In the genomic region with DNA sequence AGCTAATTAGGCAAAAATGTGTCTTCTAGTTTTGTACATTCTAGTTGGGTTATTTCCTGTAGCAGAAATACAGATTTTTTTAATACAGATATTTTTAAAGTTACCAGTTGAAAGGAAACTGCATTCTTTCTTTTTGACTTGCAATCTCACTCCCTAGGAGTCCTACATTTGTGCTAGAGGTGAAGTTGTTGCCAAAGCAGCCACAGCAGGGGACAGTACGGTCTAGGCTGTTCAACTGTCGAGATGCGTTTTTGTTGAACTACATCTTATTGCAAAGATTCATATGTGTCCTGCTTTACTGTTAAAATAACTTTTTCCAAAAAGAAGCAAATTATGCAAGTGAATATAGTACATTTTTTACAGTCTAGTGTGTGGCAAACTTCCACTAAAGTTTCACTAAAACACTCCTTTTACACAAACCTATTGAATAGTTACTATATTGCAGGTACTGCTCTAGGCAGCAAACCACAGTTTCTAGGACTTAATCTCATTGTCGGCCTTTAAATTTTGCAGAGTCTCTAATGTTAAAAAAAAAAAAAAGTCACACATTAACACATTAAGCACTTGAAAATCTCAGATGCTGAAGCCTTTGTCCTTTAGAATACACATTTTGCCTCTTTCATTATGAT, we compare ENCODE assay signal across 10 cellular contexts. TPM values are rescaled to one million over a fixed set of nuclear protein-coding genes. Genes with fewer than 3 reads are reported as not detected.
DNase-seq lines count a peak whose midpoint lies in the region; ATAC-seq and TF ChIP-seq lines count a peak whose summit lies in the region.
"Had no signal": no experiment of that assay in that cellular context is flagged by ENCODE, and none has a peak within 500 bp of the region (broad histone marks: within the 10 kb centered on the region; RNA-seq: fewer than 3 reads in every experiment).

No MANE protein-coding gene starts in this region.

- no peaks in the 10 kb centered on the region for H3K9me3 ChIP-seq in gastrocnemius medialis

- no peak overlapping the region for H3K4me3 ChIP-seq in gastrocnemius medialis

- DNase-seq in activated T-helper 2 cell treated with anti-CD3 and anti-CD28 coated beads, Interferon-gamma antibody, Interleukin-2, Interleukin-4, amounts not matched to agents 10 μg/mL and 5 μg/mL and 100 μg/mL, durations not matched to agents 14 hours and 24 hours and 36 hours (ENCODE audit: low spot score), result no peak
- DNase-seq in activated naive CD4-positive, alpha-beta T cell treated with anti-CD3 and anti-CD28 coated beads for 36 hours, result no peak
- DNase-seq in gastrocnemius medialis (no peak), DMS79 (lab: John Stamatoyannopoulos, UW) (no peak), NCI-H2196 (lab: John Stamatoyannopoulos, UW; ENCODE audit: unreplicated experiment) (no peak)
- DNase-seq: DMS 273 treated with DMSO at 0.1 percent for 48 hours; stimulated activated CD4-positive, alpha-beta T cell treated with anti-CD3 and anti-CD28 coated beads, Interleukin-4, amount 100 ng/mL, for 24 hours had no signal

- H3K27me3 ChIP-seq in gastrocnemius medialis, result peaks cover 0 to 2% (median 0%) of the 10 kb centered on the region in 3 donors

- H3K4me1 ChIP-seq in gastrocnemius medialis, result no peaks in the 10 kb centered on the region

- in situ Hi-C loops in gastrocnemius medialis (cut with MboI; ENCODE audit: low sequenced_read_pairs in 4 of 4), result loop anchor here in 1 of 4 donors (25.0 kb wide), 1 partner anchor 702 kb away; no protein-coding TSS in a partner anchor

- TF ChIP-seq CTCF in gastrocnemius medialis (IDR thresholded peaks at IDR 0.05 in 4 of 5, conservative IDR thresholded peaks at IDR 0.05 in 1 of 5), result no peak

- H3K27me3 Mint-ChIP-seq in activated T-helper 2 cell treated with anti-CD3 and anti-CD28 coated beads, Interferon-gamma antibody, Interleukin-2, Interleukin-4, amounts not matched to agents 10 μg/mL and 5 μg/mL and 100 μg/mL, durations not matched to agents 14 hours and 24 hours and 36 hours (ENCODE audit: low read depth), result peaks cover 3% of the 10 kb centered on the region
- H3K27me3 Mint-ChIP-seq in activated naive CD4-positive, alpha-beta T cell treated with anti-CD3 and anti-CD28 coated beads for 36 hours (ENCODE audit: low read depth), result peaks cover 8% of the 10 kb centered on the region

- H3K27ac Mint-ChIP-seq in activated T-helper 2 cell treated with anti-CD3 and anti-CD28 coated beads, Interferon-gamma antibody, Interleukin-2, Interleukin-4, amounts not matched to agents 10 μg/mL and 5 μg/mL and 100 μg/mL, durations not matched to agents 14 hours and 24 hours and 36 hours, result peak overlapping the region; percentile 82
- no peak overlapping the region for H3K27ac Mint-ChIP-seq in activated naive CD4-positive, alpha-beta T cell treated with anti-CD3 and anti-CD28 coated beads for 36 hours

- H3K27ac ChIP-seq in gastrocnemius medialis, result no peak overlapping the region

- ATAC-seq in GM18873 (IDR thresholded peaks at IDR 0.05; ENCODE audit: low FRiP score, unreplicated experiment) (peak; percentile 36), GM21526 (IDR thresholded peaks at IDR 0.05; ENCODE audit: low FRiP score, unreplicated experiment) (peak; percentile 35), HG03342 (IDR thresholded peaks at IDR 0.05; ENCODE audit: unreplicated experiment) (peak; percentile 34), gastrocnemius medialis (no peak)

- H3K4me3 Mint-ChIP-seq in activated T-helper 2 cell treated with anti-CD3 and anti-CD28 coated beads, Interferon-gamma antibody, Interleukin-2, Interleukin-4, amounts not matched to agents 10 μg/mL and 5 μg/mL and 100 μg/mL, durations not matched to agents 14 hours and 24 hours and 36 hours (ENCODE audit: low read depth), result no peak overlapping the region
- no peak overlapping the region for H3K4me3 Mint-ChIP-seq in activated naive CD4-positive, alpha-beta T cell treated with anti-CD3 and anti-CD28 coated beads for 36 hours

- H3K36me3 Mint-ChIP-seq in activated T-helper 2 cell treated with anti-CD3 and anti-CD28 coated beads, Interferon-gamma antibody, Interleukin-2, Interleukin-4, amounts not matched to agents 10 μg/mL and 5 μg/mL and 100 μg/mL, durations not matched to agents 14 hours and 24 hours and 36 hours (ENCODE audit: low read depth), result peaks cover 10% of the 10 kb centered on the region
- H3K36me3 Mint-ChIP-seq in activated naive CD4-positive, alpha-beta T cell treated with anti-CD3 and anti-CD28 coated beads for 36 hours (ENCODE audit: low read depth), result no peaks in the 10 kb centered on the region

- H3K9me3 Mint-ChIP-seq in activated T-helper 2 cell treated with anti-CD3 and anti-CD28 coated beads, Interferon-gamma antibody, Interleukin-2, Interleukin-4, amounts not matched to agents 10 μg/mL and 5 μg/mL and 100 μg/mL, durations not matched to agents 14 hours and 24 hours and 36 hours, result peaks cover 21% of the 10 kb centered on the region
- H3K9me3 Mint-ChIP-seq in activated naive CD4-positive, alpha-beta T cell treated with anti-CD3 and anti-CD28 coated beads for 36 hours, result peaks cover 6% of the 10 kb centered on the region

- H3K36me3 ChIP-seq in gastrocnemius medialis, result no peaks in the 10 kb centered on the region

- intact Hi-C loops in activated T-helper 2 cell treated with anti-CD3 and anti-CD28 coated beads, Interferon-gamma antibody, Interleukin-2, Interleukin-4, amounts not matched to agents 10 μg/mL and 5 μg/mL and 100 μg/mL, durations not matched to agents 14 hours and 24 hours and 36 hours (cut with micrococcal nuclease), result loop anchor here (10.0 kb wide), 1 partner anchor 411 kb away; the partner anchor contains the start of gene KICS2
- intact Hi-C loops in activated naive CD4-positive, alpha-beta T cell treated with anti-CD3 and anti-CD28 coated beads for 36 hours (cut with micrococcal nuclease), result no loop called here
- intact Hi-C loops in gastrocnemius medialis (cut with DNase I; ENCODE audit: low total_unique reads), result no loop called here

- peaks cover 34% of the 10 kb centered on the region for H3K4me1 Mint-ChIP-seq in activated T-helper 2 cell treated with anti-CD3 and anti-CD28 coated beads, Interferon-gamma antibody, Interleukin-2, Interleukin-4, amounts not matched to agents 10 μg/mL and 5 μg/mL and 100 μg/mL, durations not matched to agents 14 hours and 24 hours and 36 hours (ENCODE audit: low read depth)
- H3K4me1 Mint-ChIP-seq in activated naive CD4-positive, alpha-beta T cell treated with anti-CD3 and anti-CD28 coated beads for 36 hours (ENCODE audit: low read depth), result peaks cover 3% of the 10 kb centered on the region

- CTCF ChIA-PET in activated naive CD4-positive, alpha-beta T cell treated with anti-CD3 and anti-CD28 coated beads for 36 hours (lab: Charles Lee), result no interaction called here

- no peak for TF ChIP-seq POLR2A in gastrocnemius medialis (IDR thresholded peaks at IDR 0.05)

RNA-seq across cellular contexts. Expression of gene SRGAP1, which starts 30.2 kb away (rescaled TPM):
- 0.07 TPM in 2 replicates for total RNA-seq in activated T-helper 2 cell treated with anti-CD3 and anti-CD28 coated beads, Interferon-gamma antibody, Interleukin-2, Interleukin-4, amounts not matched to agents 10 μg/mL and 5 μg/mL and 100 μg/mL, durations not matched to agents 14 hours and 24 hours and 36 hours
- under 1 TPM in 1 of 2 experiments, not detected in 1; 0.02 TPM for total RNA-seq in activated naive CD4-positive, alpha-beta T cell treated with anti-CD3 and anti-CD28 coated beads for 36 hours
- total RNA-seq in gastrocnemius medialis, result under 1 TPM; 0.36 to 0.85 (median 0.66) TPM

RNA-seq across cellular contexts. Expression of gene RXYLT1, which starts 34.6 kb away (rescaled TPM):
- 22.0 and 23.3 TPM in 2 replicates for total RNA-seq in activated T-helper 2 cell treated with anti-CD3 and anti-CD28 coated beads, Interferon-gamma antibody, Interleukin-2, Interleukin-4, amounts not matched to agents 10 μg/mL and 5 μg/mL and 100 μg/mL, durations not matched to agents 14 hours and 24 hours and 36 hours
- total RNA-seq in activated naive CD4-positive, alpha-beta T cell treated with anti-CD3 and anti-CD28 coated beads for 36 hours, result 10 to 100 TPM in 1 of 2 experiments, 1 to 10 TPM in 1; 9.8 to 12.7 TPM
- total RNA-seq in gastrocnemius medialis, result 10 to 100 TPM in 3 of 4 donors, 1 to 10 TPM in 1; 9.4 to 16.5 (median 14.1) TPM

Comparison
In these comparisons a context has a peak if more than half of its experiments do, and no peak if none do; other contexts are left out.
1. ATAC-seq: peak in GM18873 (single experiment), GM21526 (single experiment) and HG03342 (single experiment); none in gastrocnemius medialis (0 of 2).